In genomic region chr2:237501892-237502513, GRCh38 we compare ENCODE assay signal across 1 cellular context.
TF ChIP-seq lines count a peak whose summit lies in the region.

No MANE protein-coding gene starts in this region.

TF ChIP-seq in A549, 52 proteins besides CTCF, POLR2A, EP300 and RAD21 (continued from another document):
- no peak for TF ChIP-seq EHMT2 (IDR thresholded peaks at IDR 0.05; ENCODE audit: low read depth)
- no peak for TF ChIP-seq RNF2 (IDR thresholded peaks at IDR 0.05; ENCODE audit: borderline replicate concordance, low read depth)
- TF ChIP-seq CBX2 (IDR thresholded peaks at IDR 0.05; ENCODE audit: borderline replicate concordance, low read depth) = no peak
- TF ChIP-seq NR3C1 (IDR thresholded peaks at IDR 0.05) = no peak
- TF ChIP-seq ZSCAN20 (CRISPR knock-in tag; IDR thresholded peaks at IDR 0.05) = 0 out of 2 replicates have a peak, but pooled peaks have one; percentile 16
- no peak for TF ChIP-seq ZFP36 (IDR thresholded peaks at IDR 0.05; ENCODE audit: borderline replicate concordance, partially characterized antibody)
- no peak for TF ChIP-seq KDM5A (IDR thresholded peaks at IDR 0.05)
- no peak for TF ChIP-seq HMGXB4 (CRISPR knock-in tag; IDR thresholded peaks at IDR 0.05; ENCODE audit: borderline replicate concordance)
- no peak for TF ChIP-seq TFCP2L1 (CRISPR knock-in tag; IDR thresholded peaks at IDR 0.05)
- TF ChIP-seq PBX3 (IDR thresholded peaks at IDR 0.05) = no peak
- no peak for TF ChIP-seq NFE2L2 (conservative IDR thresholded peaks at IDR 0.05; ENCODE audit: low read length)
- no peak for TF ChIP-seq KDM1A (IDR thresholded peaks at IDR 0.05; ENCODE audit: low read depth)
- TF ChIP-seq USF2 (IDR thresholded peaks at IDR 0.05) = no peak
- TF ChIP-seq ELK1 (IDR thresholded peaks at IDR 0.05; ENCODE audit: low read depth, low read length) = no peak
- TF ChIP-seq ZNF302 (CRISPR knock-in tag; IDR thresholded peaks at IDR 0.05) = 0 out of 2 replicates have a peak, but pooled peaks have one; percentile 21
- no peak for TF ChIP-seq CHD2 (IDR thresholded peaks at IDR 0.05; ENCODE audit: low read length, partially characterized antibody)
- no peak for TF ChIP-seq MAX (IDR thresholded peaks at IDR 0.05)
- no peak for TF ChIP-seq E2F6 (IDR thresholded peaks at IDR 0.05; ENCODE audit: borderline replicate concordance, low read depth)
- TF ChIP-seq CBX8 (IDR thresholded peaks at IDR 0.05) = no peak
- no peak for TF ChIP-seq MAZ (IDR thresholded peaks at IDR 0.05; ENCODE audit: borderline replicate concordance, low read depth, low read length)
- no peak for TF ChIP-seq CEBPB (IDR thresholded peaks at IDR 0.05)
- TF ChIP-seq ZC3H11A (IDR thresholded peaks at IDR 0.05) = no peak
- TF ChIP-seq TP53 (CRISPR knock-in tag; IDR thresholded peaks at IDR 0.05) = 0 out of 2 replicates have a peak, but pooled peaks have one; percentile 54
- TF ChIP-seq HOXB13 (CRISPR knock-in tag; IDR thresholded peaks at IDR 0.05; ENCODE audit: low read depth) = 0 out of 2 replicates have a peak, but pooled peaks have one; percentile 46
- TF ChIP-seq REST (IDR thresholded peaks at IDR 0.05) = no peak
- no peak for TF ChIP-seq SREBF2 (IDR thresholded peaks at IDR 0.05)
